31 cellular contexts compared by ENCODE assay signal in genomic region chr2:222341328-222341727, GRCh38. TPM values are rescaled to one million over a fixed set of nuclear protein-coding genes. Genes with fewer than 3 reads are reported as not detected.
"Had no signal": no experiment of that assay in that cellular context is flagged by ENCODE, and none has a peak within 500 bp of the region (broad histone marks: within the 10 kb centered on the region; RNA-seq: fewer than 3 reads in every experiment).

No MANE protein-coding gene starts in this region.

- DNase-seq: naive thymus-derived CD4-positive, alpha-beta T cell; natural killer cell; nephron progenitor cell; nucleus accumbens; pancreas; right cardiac atrium; spleen; stimulated activated CD4-positive, alpha-beta T cell treated with anti-CD3 and anti-CD28 coated beads, Interleukin-12 subunit alpha, Interleukin-12 subunit beta, amount 100 ng/mL, for 4 hours; stimulated activated CD4-positive, alpha-beta T cell treated with anti-CD3 and anti-CD28 coated beads, Interleukin-1b, Interleukin-23, amount 100 ng/mL, for 48 hours; stimulated activated CD4-positive, alpha-beta T cell treated with anti-CD3 and anti-CD28 coated beads, Interleukin-4, amount 100 ng/mL, for 1 hour; stimulated activated CD4-positive, alpha-beta T cell treated with anti-CD3 and anti-CD28 coated beads, Interleukin-4, amount 100 ng/mL, for 4 hours; stimulated activated CD8-positive, alpha-beta memory T cell treated with anti-CD3 and anti-CD28 coated beads, Interleukin-4, amount 100 ng/mL, for 48 hours; stimulated activated naive CD4-positive, alpha-beta T cell; stimulated activated naive CD8-positive, alpha-beta T cell treated with anti-CD3 and anti-CD28 coated beads, Interleukin-15, amount 100 ng/mL, for 72 hours; stimulated activated naive CD8-positive, alpha-beta T cell treated with anti-CD3 and anti-CD28 coated beads, Interleukin-15, Interleukin-2, amounts not matched to agents 100 U/mL and 50 U/mL, for 24 hours; substantia nigra; testis; trophoblast cell; upper lobe of left lung had no signal

- H3K36me3 ChIP-seq: neutrophil, pancreas, prostate gland, spleen, suprapubic skin, tibial nerve, upper lobe of left lung, vagina had no signal

- H3K4me1 ChIP-seq: pancreas, prostate gland, spleen, suprapubic skin, testis, tibial nerve, upper lobe of left lung, vagina had no signal

- H3K4me3 ChIP-seq: pancreas, prostate gland, skin epidermis, smooth muscle cell, spleen, suprapubic skin, testis, tibial nerve, upper lobe of left lung, vagina had no signal

- H3K27ac ChIP-seq: neutrophil, pancreas, prostate gland, skin epidermis, spleen, suprapubic skin, testis, tibial nerve, upper lobe of left lung, vagina had no signal

- ATAC-seq: naive thymus-derived CD4-positive, alpha-beta T cell; natural killer cell; pancreas; right cardiac atrium; sciatic nerve; stimulated activated memory B cell treated with anti-CD40 and anti-IgM and Interleukin-4, amounts not matched to agents 10 μg/mL and 1 μg/mL and 100 μg/mL, for 72 hours; stimulated activated naive CD8-positive, alpha-beta T cell treated with anti-CD3 and anti-CD28 coated beads, Interleukin-15, amount 100 ng/mL, for 72 hours; stimulated activated naive CD8-positive, alpha-beta T cell treated with anti-CD3 and anti-CD28 coated beads, Interleukin-15, Interleukin-2, amounts not matched to agents 100 U/mL and 50 U/mL, for 24 hours had no signal

- H3K27me3 ChIP-seq: neutrophil, pancreas, spleen, suprapubic skin, testis, tibial nerve, upper lobe of left lung, vagina had no signal

- H3K9me3 ChIP-seq: neutrophil, pancreas, prostate gland, spleen, suprapubic skin, testis, upper lobe of left lung, vagina had no signal

RNA-seq across cellular contexts. Expression of gene PAX3, which starts 42.5 kb away (rescaled TPM):
- total RNA-seq: naive thymus-derived CD4-positive, alpha-beta T cell; natural killer cell; omental fat pad; pancreas; prostate gland; pulmonary artery endothelial cell; sciatic nerve; tibial nerve; ureter; vagina had no signal
